11 cellular contexts compared by ENCODE assay signal in genomic region chr4:107863850-107864371, GRCh38. TPM values are rescaled to one million over a fixed set of nuclear protein-coding genes. Genes with fewer than 3 reads are reported as not detected.
DNase-seq lines count a peak whose midpoint lies in the region; ATAC-seq, FAIRE-seq and TF ChIP-seq lines count a peak whose summit lies in the region.
"Had no signal": no experiment of that assay in that cellular context is flagged by ENCODE, and none has a peak within 500 bp of the region (broad histone marks: within the 10 kb centered on the region; RNA-seq: fewer than 3 reads in every experiment).

No MANE protein-coding gene starts in this region.

- no peak for TF ChIP-seq CTCF in PC-3 (conservative IDR thresholded peaks at IDR 0.05; ENCODE audit: low read depth, low read length)
- TF ChIP-seq CTCF in esophagus muscularis mucosa (IDR thresholded peaks at IDR 0.05), result no peak

- ATAC-seq in PC-3 (peak; percentile 66), Right ventricle myocardium inferior (peak; percentile 86)

- no peak for TF ChIP-seq POLR2A in esophagus muscularis mucosa (IDR thresholded peaks at IDR 0.05; ENCODE audit: low read depth)

- no peak overlapping the region for H2AFZ ChIP-seq in PC-3 (ENCODE audit: low read length)

- H3K4me2 ChIP-seq in PC-3 (ENCODE audit: low read length), result peak overlapping the region; percentile 43

- no peaks in the 10 kb centered on the region for H3K9me2 ChIP-seq in PC-3 (replicated peaks; ENCODE audit: low read length)

- POLR2A ChIA-PET in PC-3 (lab: Charles Lee; ENCODE audit: unreplicated experiment), result no interaction called here

- H3K4me1 ChIP-seq in PC-3 (ENCODE audit: insufficient read depth, low read length) (peaks cover 29% of the 10 kb centered on the region), small intestine (ENCODE audit: control insufficient read depth in 2 of 2, insufficient read depth in 1 of 2, low read depth in 1 of 2, low read length in 1 of 2) (no peaks in the 10 kb centered on the region), esophagus muscularis mucosa (peaks cover 31 to 46% (median 43%) of the 10 kb centered on the region in 4 donors)

- H3K9me3 ChIP-seq in PC-3 (ENCODE audit: low read length) (no peaks in the 10 kb centered on the region), small intestine (ENCODE audit: control insufficient read depth, low read depth) (no peaks in the 10 kb centered on the region), esophagus muscularis mucosa (no peaks in the 10 kb centered on the region)
- H3K9me3 ChIP-seq: neutrophil had no signal

- WGBS in small intestine, 3 donors, result 14 to 69% (median 37%) methylated on average over 2 of the region's 2 CpGs
- WGBS in esophagus muscularis mucosa, result 74% methylated on average over 2 of the region's 2 CpGs

- no peak overlapping the region for H3K4me3 ChIP-seq in PC-3 (ENCODE audit: low read length)
- H3K4me3 ChIP-seq in small intestine (ENCODE audit: low read depth in 1 of 2, low read length in 2 of 2), result no peak overlapping the region
- H3K4me3 ChIP-seq in esophagus muscularis mucosa, result no peak overlapping the region

- no peak for TF ChIP-seq EP300 in esophagus muscularis mucosa (IDR thresholded peaks at IDR 0.05)

- DNase-seq in NCI-H1417 (lab: John Stamatoyannopoulos, UW) (peak in 2 of 3 experiments; percentile 9 to 47), NCI-H1417 treated with DMSO at 0.1 percent for 48 hours (lab: John Stamatoyannopoulos, UW) (no peak), PC-3 (peak; percentile 72), Right ventricle myocardium inferior (ENCODE audit: missing footprints) (peak; percentile 69), small intestine (peak; percentile 92), NCI-H2196 (lab: John Stamatoyannopoulos, UW; ENCODE audit: unreplicated experiment) (no peak), esophagus muscularis mucosa (ENCODE audit: extremely low spot score) (no peak)
- DNase-seq in stimulated activated naive CD4-positive, alpha-beta T cell (lab: John Stamatoyannopoulos, UW), result no peak
- DNase-seq: T-helper 2 cell had no signal

- H3K27me3 ChIP-seq in PC-3 (ENCODE audit: low read length), result no peaks in the 10 kb centered on the region
- no peaks in the 10 kb centered on the region for H3K27me3 ChIP-seq in small intestine (ENCODE audit: control insufficient read depth in 2 of 2, insufficient read depth in 2 of 2, low read length in 2 of 2)
- H3K27me3 ChIP-seq in esophagus muscularis mucosa, result no peaks in the 10 kb centered on the region
- H3K27me3 ChIP-seq: neutrophil had no signal

- H3F3A ChIP-seq in PC-3 (ENCODE audit: low read length, unreplicated experiment), result no peaks in the 10 kb centered on the region

- FAIRE-seq in small intestine (lab: Jason Lieb, UNC), result no peak
- FAIRE-seq: HTR-8/SVneo had no signal

- CTCF ChIA-PET in PC-3 (lab: Charles Lee), result no interaction called here

- H3K27ac ChIP-seq in PC-3 (ENCODE audit: low read length), result peak overlapping the region; percentile 77
- H3K27ac ChIP-seq in small intestine (ENCODE audit: low read depth in 1 of 2, low read length in 1 of 2), result peak overlapping the region in 1 of 2 donors; percentile 14
- H3K27ac ChIP-seq in esophagus muscularis mucosa (replicated peaks in 1 of 4), result peak overlapping the region in 1 of 4 donors; percentile 68
- H3K27ac ChIP-seq: neutrophil had no signal

- intact Hi-C loops in PC-3 (cut with micrococcal nuclease), result loop anchor here (2.0 kb wide), 1 partner anchor 39 kb away; the partner anchor contains the start of gene SGMS2
- intact Hi-C loops in Right ventricle myocardium inferior (cut with DNase I), result loop anchor here (5.0 to 10.0 kb wide), 2 partner anchors 37 to 131 kb away; no protein-coding TSS in a partner anchor
- intact Hi-C loops in esophagus muscularis mucosa (cut with DNase I), result no loop called here

- no peak overlapping the region for H3K9ac ChIP-seq in PC-3 (ENCODE audit: low read length)

- H3K79me2 ChIP-seq in PC-3 (ENCODE audit: low read length), result no peaks in the 10 kb centered on the region

- no TSS peak for BruUV-seq in PC-3 (replicated peaks; lab: Mats Ljungman, UMichigan)

- no peaks in the 10 kb centered on the region for H4K20me1 ChIP-seq in PC-3 (ENCODE audit: low read length)

- H3K36me3 ChIP-seq in PC-3 (ENCODE audit: low read depth, low read length) (0 out of 2 replicates have a peak, but pooled peaks cover 2% of the 10 kb centered on the region), small intestine (ENCODE audit: control insufficient read depth in 2 of 2, insufficient read depth in 2 of 2, low read length in 2 of 2) (no peaks in the 10 kb centered on the region), esophagus muscularis mucosa (peaks cover 0 to 12% (median 4%) of the 10 kb centered on the region in 4 donors)

RNA-seq across cellular contexts. Expression of gene SGMS2, which starts 39.2 kb away (rescaled TPM):
- total RNA-seq in PC-3 (2014; rRNA removed), result 58.7 and 64.5 TPM in 2 replicates
- 23.2 TPM for total RNA-seq in Right ventricle myocardium inferior
- 10 to 100 TPM in 1 of 3 donors, 1 to 10 TPM in 2; 8.1 to 24.9 (median 9.2) TPM for polyA plus RNA-seq in small intestine
- total RNA-seq in esophagus muscularis mucosa, result 100 to 1,000 TPM; 278 to 487 (median 347) TPM

Comparison
In these comparisons a context has a peak if more than half of its experiments do, and no peak if none do; other contexts are left out.
1. DNase-seq: peak in NCI-H1417 (2 of 3), PC-3 (single experiment), Right ventricle myocardium inferior (single experiment) and small intestine (single experiment); none in NCI-H1417 treated with DMSO at 0.1 percent for 48 hours (single experiment), stimulated activated naive CD4-positive, alpha-beta T cell (0 of 6), NCI-H2196 (single experiment) and esophagus muscularis mucosa (single experiment).